ENCODE assay signal across 8 cellular contexts in genomic region chrX:119852410-119853353, GRCh38. TPM values are rescaled to one million over a fixed set of nuclear protein-coding genes. Genes with fewer than 3 reads are reported as not detected.
DNase-seq lines count a peak whose midpoint lies in the region; ATAC-seq and TF ChIP-seq lines count a peak whose summit lies in the region.

TSS of gene UPF3B (minus strand) at chrX:119852963. CDS start at chrX:119852928, 35 bp downstream.

- H3K9ac ChIP-seq in mammary epithelial cell (ENCODE audit: insufficient read depth, low read length) (peak within 1 kb of the TSS; percentile 85), iPS-20b (ENCODE audit: low read depth, low read length) (peak within 1 kb of the TSS; percentile 97)

- CTCF ChIA-PET in mammary epithelial cell (lab: Charles Lee; ENCODE audit: low non-redundant PET) = no interaction called here

- H3K36me3 ChIP-seq in ACC112 (ENCODE audit: insufficient read depth, low read length) = 0 out of 2 replicates have a peak, but pooled peaks cover 3% of the 10 kb centered on the region
- H3K36me3 ChIP-seq in WERI-Rb-1 = peaks cover 22% of the 10 kb centered on the region
- H3K36me3 ChIP-seq in mammary epithelial cell (ENCODE audit: insufficient read depth, low read length) = peaks cover 2% of the 10 kb centered on the region
- peaks cover 33% of the 10 kb centered on the region for H3K36me3 ChIP-seq in iPS-20b (ENCODE audit: insufficient read depth, low read depth, low read length)

- intact Hi-C loops in mammary epithelial cell (cut with micrococcal nuclease) = loop anchor here (1.0 kb wide), 3 partner anchors 19 to 91 kb away; partner anchors contain the start of genes NDUFA1, NKAP, RNF113A and RPL39

- ATAC-seq in GM18870 (IDR thresholded peaks at IDR 0.05; ENCODE audit: unreplicated experiment) = peak; percentile 90
- ATAC-seq in HG03135 (IDR thresholded peaks at IDR 0.05; ENCODE audit: unreplicated experiment) = peak; percentile 97

- H4K20me1 ChIP-seq in mammary epithelial cell (ENCODE audit: insufficient read depth, low read length) = no peaks in the 10 kb centered on the region

- H3K79me2 ChIP-seq in ACC112 (ENCODE audit: control insufficient read depth, insufficient read depth, low read length, unreplicated experiment) = peaks cover 14% of the 10 kb centered on the region
- peaks cover 18% of the 10 kb centered on the region for H3K79me2 ChIP-seq in mammary epithelial cell (ENCODE audit: insufficient read depth, low read length)

- H3K27ac ChIP-seq in ACC112 (ENCODE audit: low read depth, low read length) (peak within 1 kb of the TSS; percentile 77), WERI-Rb-1 (peak within 1 kb of the TSS; percentile 96), mammary epithelial cell (ENCODE audit: insufficient read depth, low read depth, low read length) (peak within 1 kb of the TSS; percentile 51), iPS-20b (ENCODE audit: low read length) (peak within 1 kb of the TSS; percentile 48), skin epidermis (peak within 1 kb of the TSS; percentile 54 to 92 (median 85))

- TF ChIP-seq CTCF in WERI-Rb-1 (IDR thresholded peaks at IDR 0.05; ENCODE audit: low read depth, low read length) = no peak
- no peak for TF ChIP-seq CTCF in mammary epithelial cell (conservative IDR thresholded peaks at IDR 0.05 in 1 of 2, IDR thresholded peaks at IDR 0.05 in 1 of 2; ENCODE audit: extremely low read depth in 1 of 2, insufficient read depth in 1 of 2, low read depth in 1 of 2, low read length in 2 of 2)

- 24% methylated on average over 22 of the region's 53 CpGs for WGBS in mammary epithelial cell (ENCODE audit: low coverage, missing lambda C conversion rate)

- H3K27me3 ChIP-seq in ACC112 (ENCODE audit: insufficient read depth, low read length) = no peaks in the 10 kb centered on the region
- H3K27me3 ChIP-seq in WERI-Rb-1 (ENCODE audit: insufficient read depth, low read depth, severe bottlenecking) = peaks cover 22% of the 10 kb centered on the region
- no peaks in the 10 kb centered on the region for H3K27me3 ChIP-seq in mammary epithelial cell (ENCODE audit: insufficient read depth, low read length)
- H3K27me3 ChIP-seq in iPS-20b (ENCODE audit: insufficient read depth, low read length) = no peaks in the 10 kb centered on the region

- in situ Hi-C loops in mammary epithelial cell (cut with MboI; ENCODE audit: low sequenced_read_pairs in 2 of 2) = no loop called here

- H3K4me1 ChIP-seq in ACC112 (ENCODE audit: control insufficient read depth, insufficient read depth, low read length, unreplicated experiment) (peaks cover 8% of the 10 kb centered on the region), mammary epithelial cell (ENCODE audit: insufficient read depth, low read length) (no peaks in the 10 kb centered on the region), iPS-20b (ENCODE audit: insufficient read depth, low read length) (no peaks in the 10 kb centered on the region; the same call in 1 of the 2 replicates)

- peak within 1 kb of the TSS; percentile 97 for H3K4me3 ChIP-seq in ACC112 (ENCODE audit: low read depth, low read length)
- peak within 1 kb of the TSS; percentile 89 for H3K4me3 ChIP-seq in WERI-Rb-1 (ENCODE audit: low read depth, low read length)
- H3K4me3 ChIP-seq in mammary epithelial cell (replicated peaks in 1 of 3; ENCODE audit: insufficient read depth in 1 of 3, low read depth in 2 of 3, low read length in 3 of 3) = peak within 1 kb of the TSS; percentile 65 to 76 (median 71)
- H3K4me3 ChIP-seq in iPS-20b (ENCODE audit: low read length) = peak within 1 kb of the TSS; percentile 96
- peak within 1 kb of the TSS; percentile 54 to 70 (median 61) for H3K4me3 ChIP-seq in skin epidermis

- DNase-seq in NCI-H2196 treated with DMSO at 0.1 percent for 48 hours (lab: John Stamatoyannopoulos, UW; ENCODE audit: unreplicated experiment) = peak; percentile 90
- DNase-seq in WERI-Rb-1 = peak; percentile 97
- peak; percentile 96 for DNase-seq in mammary epithelial cell

- H3K4me2 ChIP-seq in mammary epithelial cell (ENCODE audit: insufficient read depth, low read depth, low read length) = peak within 1 kb of the TSS; percentile 74

- H3K9me3 ChIP-seq in WERI-Rb-1 (ENCODE audit: severe bottlenecking) (no peaks in the 10 kb centered on the region), mammary epithelial cell (replicated peaks; ENCODE audit: insufficient read depth, low read length) (no peaks in the 10 kb centered on the region), iPS-20b (ENCODE audit: insufficient read depth, low read depth, low read length) (no peaks in the 10 kb centered on the region)

- H2AFZ ChIP-seq in ACC112 (ENCODE audit: low read length, unreplicated experiment) = peak within 1 kb of the TSS; percentile 68
- peak within 1 kb of the TSS; percentile 80 for H2AFZ ChIP-seq in mammary epithelial cell (ENCODE audit: low read depth, low read length)

- BruUV-seq in mammary epithelial cell (replicated peaks; lab: Mats Ljungman, UMichigan) = no TSS peak

- dilution Hi-C loops in mammary epithelial cell (cut with HindIII; ENCODE audit: low sequenced_read_pairs) = no loop called here

RNA-seq across cellular contexts. Expression of gene UPF3B, which starts in this region (rescaled TPM):
- 1 to 10 TPM; 1.0 to 10.0 TPM for total RNA-seq in mammary epithelial cell
- polyA plus RNA-seq in mammary epithelial cell = 5.6 TPM
- not detected for polyA minus RNA-seq in mammary epithelial cell

Comparison
In these comparisons a context has a peak if more than half of its experiments do, and no peak if none do; other contexts are left out.
1. Peak in every context shown above with its lines: DNase-seq, ATAC-seq, H3K4me3 ChIP-seq and H3K27ac ChIP-seq.